Comparison of ENCODE assay signal across 8 cellular contexts in the genomic region with DNA sequence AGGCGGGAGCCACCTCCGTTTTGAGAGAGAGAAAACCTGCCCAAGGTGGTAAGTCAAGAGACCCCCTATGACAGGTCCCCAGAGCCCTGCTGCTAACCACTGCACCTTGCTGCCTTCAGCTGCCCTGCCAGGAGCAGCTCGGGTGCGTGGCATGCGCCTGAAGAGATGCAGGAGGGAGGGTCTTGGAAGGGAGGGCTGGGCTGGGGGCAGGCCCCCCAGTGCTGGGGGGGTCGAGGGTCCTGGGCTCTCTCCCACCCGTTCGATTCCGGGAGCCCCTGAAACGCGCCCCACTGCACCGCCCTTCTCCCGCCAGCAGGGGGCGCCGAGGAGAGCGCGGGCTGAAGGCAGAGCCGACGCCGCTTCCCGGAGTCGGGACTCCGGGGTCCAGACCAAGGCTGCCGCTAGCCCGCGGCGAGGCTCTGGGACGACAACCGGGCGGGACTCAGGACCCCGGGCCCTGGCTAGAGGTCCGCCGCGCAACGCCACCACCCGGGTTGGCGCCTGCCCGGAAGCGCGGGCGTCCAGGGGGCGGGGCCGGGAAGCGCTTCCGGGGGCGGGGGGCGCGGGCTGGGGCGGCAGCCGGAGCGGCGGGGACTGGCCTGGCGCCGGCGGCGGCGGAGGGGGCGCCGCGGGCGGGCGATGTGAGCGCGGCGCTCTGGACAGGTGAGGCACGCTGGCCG. TPM values are rescaled to one million over a fixed set of nuclear protein-coding genes. Genes with fewer than 3 reads are reported as not detected.
A peak's percentile ranks its signal among the peaks of the same experiment; 100 is the strongest.
DNase-seq lines count a peak whose midpoint lies in the region; ATAC-seq lines count a peak whose summit lies in the region.

A gene with protein sequence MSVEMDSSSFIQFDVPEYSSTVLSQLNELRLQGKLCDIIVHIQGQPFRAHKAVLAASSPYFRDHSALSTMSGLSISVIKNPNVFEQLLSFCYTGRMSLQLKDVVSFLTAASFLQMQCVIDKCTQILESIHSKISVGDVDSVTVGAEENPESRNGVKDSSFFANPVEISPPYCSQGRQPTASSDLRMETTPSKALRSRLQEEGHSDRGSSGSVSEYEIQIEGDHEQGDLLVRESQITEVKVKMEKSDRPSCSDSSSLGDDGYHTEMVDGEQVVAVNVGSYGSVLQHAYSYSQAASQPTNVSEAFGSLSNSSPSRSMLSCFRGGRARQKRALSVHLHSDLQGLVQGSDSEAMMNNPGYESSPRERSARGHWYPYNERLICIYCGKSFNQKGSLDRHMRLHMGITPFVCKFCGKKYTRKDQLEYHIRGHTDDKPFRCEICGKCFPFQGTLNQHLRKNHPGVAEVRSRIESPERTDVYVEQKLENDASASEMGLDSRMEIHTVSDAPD (plus strand): TSS at position 563 of the 680 bp plus-strand sequence. CDS start 18,761 bp downstream, outside the sequence.

- H3K9me3 Mint-ChIP-seq in central memory CD8-positive, alpha-beta T cell: no peaks in the 10 kb centered on the region

- H3K27ac Mint-ChIP-seq in central memory CD8-positive, alpha-beta T cell (ENCODE audit: low read depth): peak within 1 kb of the TSS; percentile 83

- peaks cover 22% of the 10 kb centered on the region for H3K27me3 Mint-ChIP-seq in central memory CD8-positive, alpha-beta T cell

- peak within 1 kb of the TSS; percentile 82 for H3K4me3 Mint-ChIP-seq in central memory CD8-positive, alpha-beta T cell

- DNase-seq in NCI-H2081 (lab: John Stamatoyannopoulos, UW) (peak; percentile 63 to 64), NCI-H2081 treated with DMSO at 0.1 percent for 48 hours (lab: John Stamatoyannopoulos, UW) (no peak), NCI-H1105 treated with DMSO at 0.1 percent for 48 hours (lab: John Stamatoyannopoulos, UW) (peak; percentile 36), left colon (peak; percentile 42 to 71)
- peak; percentile 64 to 75 for DNase-seq in central memory CD8-positive, alpha-beta T cell (ENCODE audit: low spot score in 2 of 2)
- DNase-seq in stimulated activated CD4-positive, alpha-beta T cell treated with anti-CD3 and anti-CD28 coated beads, Interleukin-2, amount 100 ng/mL, for 4 hours (ENCODE audit: low read depth): peak; percentile 67

- intact Hi-C loops in left colon (cut with DNase I, micrococcal nuclease): no loop called here

- H3K36me3 Mint-ChIP-seq in central memory CD8-positive, alpha-beta T cell (ENCODE audit: insufficient read depth): peaks cover 9% of the 10 kb centered on the region

- H3K4me1 Mint-ChIP-seq in central memory CD8-positive, alpha-beta T cell: peaks cover 17% of the 10 kb centered on the region

- ATAC-seq in HG02610 (IDR thresholded peaks at IDR 0.05; ENCODE audit: unreplicated experiment) (peak; percentile 62), left colon (peak; percentile 64)
- peak; percentile 73 to 80 for ATAC-seq in activated CD4-positive, CD25-positive, alpha-beta regulatory T cell treated with anti-CD3 and anti-CD28 coated beads, Interleukin-2, amount 50 U/mL, for 24 hours
- ATAC-seq in central memory CD8-positive, alpha-beta T cell (replicated peaks; ENCODE audit: extremely low read depth, poor library complexity, severe bottlenecking): peak; percentile 77

RNA-seq across cellular contexts. Expression of the gene that starts here (rescaled TPM):
- total RNA-seq in left colon: 1 to 10 TPM; 6.6 to 9.4 TPM
